Comparison of ENCODE assay signal across 8 cellular contexts in genomic region chr3:100761211-100761921, GRCh38. TPM values are rescaled to one million over a fixed set of nuclear protein-coding genes. Genes with fewer than 3 reads are reported as not detected.
DNase-seq lines count a peak whose midpoint lies in the region; ATAC-seq and TF ChIP-seq lines count a peak whose summit lies in the region.

No MANE protein-coding gene starts in this region.

- H3K27me3 ChIP-seq in Panc1 (ENCODE audit: control insufficient read depth, insufficient read depth, low read length) (peaks cover 3% of the 10 kb centered on the region; the same call in 1 of the 2 replicates), liver (ENCODE audit: control insufficient read depth in 4 of 4, insufficient read depth in 4 of 4, low read length in 3 of 4) (no peaks in the 10 kb centered on the region)

- ATAC-seq in GM18498 (IDR thresholded peaks at IDR 0.05; ENCODE audit: unreplicated experiment) (peak; percentile 93), HG02798 (IDR thresholded peaks at IDR 0.05; ENCODE audit: poor library complexity, unreplicated experiment) (peak; percentile 91), Panc1 (peak; percentile 87)

- H3K36me3 ChIP-seq in Panc1 (ENCODE audit: control insufficient read depth, insufficient read depth, low read length), result no peaks in the 10 kb centered on the region
- H3K36me3 ChIP-seq in liver (ENCODE audit: control insufficient read depth in 4 of 4, insufficient read depth in 3 of 4, low read depth in 1 of 4, low read length in 3 of 4), result no peaks in the 10 kb centered on the region

- H3K4me1 ChIP-seq in Panc1 (ENCODE audit: control insufficient read depth, insufficient read depth, low read length), result no peaks in the 10 kb centered on the region
- H3K4me1 ChIP-seq in liver (ENCODE audit: control insufficient read depth in 4 of 4, insufficient read depth in 4 of 4, low read length in 3 of 4), result peaks cover under 1 to 17% (median 9%) of the 10 kb centered on the region in 4 donors

- TF ChIP-seq CTCF in 22Rv1 (IDR thresholded peaks at IDR 0.05) (peak; percentile 24), Panc1 (IDR thresholded peaks at IDR 0.05) (peak; percentile 53), liver (IDR thresholded peaks at IDR 0.05; ENCODE audit: low read depth, low read length, missing input control) (peak; percentile 39), lower leg skin (IDR thresholded peaks at IDR 0.05) (no peak)

- BruUV-seq in Panc1 (replicated peaks; lab: Mats Ljungman, UMichigan), result no TSS peak

- POLR2A ChIA-PET in Panc1 (lab: Charles Lee), result interaction anchor here (0.6 kb wide), 1 partner anchor 161 kb away, joined by 3 read pairs; no protein-coding TSS in a partner anchor

- TF ChIP-seq POLR2A in lower leg skin (IDR thresholded peaks at IDR 0.05), result no peak

- whole genome bisulfite sequencing in liver, result 67% methylated on average over 1 of the region's 1 CpG
- WGBS in lower leg skin, 2 donors, result 42 to 46% methylated on average over 1 of the region's 1 CpG

- H3K4me3 ChIP-seq in Panc1 (ENCODE audit: low read depth in 2 of 2, low read length in 2 of 2), result no peak overlapping the region
- H3K4me3 ChIP-seq in liver (ENCODE audit: low read depth in 1 of 3, low read length in 3 of 3), result no peak overlapping the region
- no peak overlapping the region for H3K4me3 ChIP-seq in lower leg skin (ENCODE audit: low read depth, poor library complexity, severe bottlenecking)

- intact Hi-C loops in Panc1 (cut with micrococcal nuclease; ENCODE audit: unreplicated experiment) (no loop called here), lower leg skin (cut with DNase I; ENCODE audit: low total_unique reads) (no loop called here)

- H3K9ac ChIP-seq in liver (ENCODE audit: low read depth in 1 of 2, low read length in 2 of 2), result no peak overlapping the region

- CTCF ChIA-PET in Panc1 (lab: Charles Lee), result no interaction called here

- no peaks in the 10 kb centered on the region for H3K9me3 ChIP-seq in Panc1 (ENCODE audit: control insufficient read depth, insufficient read depth, low read depth, low read length)
- H3K9me3 ChIP-seq in liver (ENCODE audit: control insufficient read depth in 4 of 4, low read length in 3 of 4), result no peaks in the 10 kb centered on the region

- no peak overlapping the region for H3K27ac ChIP-seq in 22Rv1
- no peak overlapping the region for H3K27ac ChIP-seq in Panc1 (ENCODE audit: low read length)
- H3K27ac ChIP-seq in liver (ENCODE audit: low read depth in 1 of 2, low read length in 2 of 2), result no peak overlapping the region

- TF ChIP-seq RAD21 in liver (IDR thresholded peaks at IDR 0.05), result peak; percentile 59 to 68

- in situ Hi-C loops in Panc1 (cut with HindIII; ENCODE audit: low pct_unique_long_range_greater_than_20kb, low sequenced_read_pairs), result no loop called here

- no peak for DNase-seq in Panc1 (ENCODE audit: low read depth, low spot score)
- no peak for DNase-seq in activated CD4-positive, CD25-positive, alpha-beta regulatory T cell treated with anti-CD3 and anti-CD28 coated beads, Interleukin-2, amount 50 U/mL, for 72 hours
- no peak for DNase-seq in stimulated activated CD8-positive, alpha-beta memory T cell treated with anti-CD3 and anti-CD28 coated beads, Interleukin-4, amount 100 ng/mL, for 48 hours
- no peak for DNase-seq in lower leg skin (ENCODE audit: low spot score in 2 of 2)

TF ChIP-seq in liver, 16 proteins besides CTCF, POLR2A, EP300 and RAD21:
- peak; percentile 40 for TF ChIP-seq SP1 (IDR thresholded peaks at IDR 0.05)
- TF ChIP-seq ATF3 (IDR thresholded peaks at IDR 0.05), result no peak
- TF ChIP-seq RXRA (IDR thresholded peaks at IDR 0.05), result peak in 1 of 2 donors; percentile 44
- peak; percentile 10 to 59 for TF ChIP-seq HNF4A (conservative IDR thresholded peaks at IDR 0.05)
- no peak for TF ChIP-seq FOXA2 (IDR thresholded peaks at IDR 0.05)
TF ChIP-seq in liver: peak in this region for 3.

RNA-seq across cellular contexts. Expression of gene TFG, which starts 52.1 kb away (rescaled TPM):
- 159 TPM for total RNA-seq in Panc1 (2021; ENCODE audit: unreplicated experiment)
- polyA plus RNA-seq in Panc1 (2012; ENCODE audit: insufficient read length), result 158 TPM
- 10 to 100 TPM; 42.4 to 70.8 TPM for total RNA-seq in liver
- 10 to 100 TPM; 64.6 to 65.3 TPM for polyA plus RNA-seq in liver
- 10 to 100 TPM; 61.0 to 67.9 (median 66.9) TPM for total RNA-seq in lower leg skin

Comparison
In these comparisons a context has a peak if more than half of its experiments do, and no peak if none do; other contexts are left out.
1. CTCF ChIP-seq: peak in 22Rv1 (single experiment), Panc1 (single experiment) and liver (single experiment); none in lower leg skin (0 of 3).
2. Peak in every context shown above with its lines, with median percentiles within 50 percentile points of each other: ATAC-seq.